Comparison of ENCODE assay signal across 10 cellular contexts in the genomic region with DNA sequence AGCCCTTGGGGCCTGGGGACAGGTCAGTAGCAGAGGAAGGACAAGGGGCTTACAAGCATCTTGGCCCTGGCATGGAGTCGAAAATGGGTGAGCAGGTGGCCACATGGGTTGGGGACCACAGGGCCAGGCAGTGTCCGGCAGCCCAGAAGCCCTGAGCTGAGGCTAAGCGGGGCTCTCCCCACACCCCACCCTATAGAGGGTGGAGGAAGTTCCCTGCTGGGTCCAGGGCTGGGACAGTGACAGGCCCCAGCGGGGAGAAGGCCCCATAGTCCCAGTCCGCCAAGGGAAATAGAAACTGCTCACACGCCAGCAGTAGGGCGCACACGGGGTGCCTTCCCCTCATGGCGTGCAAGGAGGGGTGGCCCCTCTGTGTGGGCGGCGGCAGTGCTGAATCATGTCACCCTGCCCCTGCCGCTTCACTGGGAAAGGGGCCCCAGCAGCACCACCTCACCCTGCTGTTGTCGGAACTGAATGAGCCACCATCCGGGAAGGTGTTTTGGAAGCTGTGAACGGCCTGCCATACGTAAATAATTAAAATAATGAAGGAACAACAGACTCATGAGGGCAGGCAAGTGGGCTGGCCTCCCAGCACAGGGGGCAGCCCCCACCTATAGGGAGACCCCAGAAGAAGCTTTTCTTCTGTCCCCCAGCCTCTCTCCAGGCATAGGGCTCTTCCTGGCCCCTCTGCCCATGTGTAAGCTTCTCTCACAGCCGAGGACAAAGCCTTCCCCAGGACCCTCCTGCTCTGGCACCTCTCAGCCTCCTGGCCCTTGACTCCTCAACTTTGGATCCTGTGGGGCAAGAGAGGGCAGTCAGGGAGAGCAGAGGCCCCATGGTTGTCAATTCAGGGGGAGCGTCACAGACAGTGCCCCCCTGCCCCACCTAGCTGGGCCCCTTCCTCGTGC. TPM values are rescaled to one million over a fixed set of nuclear protein-coding genes. Genes with fewer than 3 reads are reported as not detected.
A peak's percentile ranks its signal among the peaks of the same experiment; 100 is the strongest.
DNase-seq lines count a peak whose midpoint lies in the region; ATAC-seq and TF ChIP-seq lines count a peak whose summit lies in the region.
"Had no signal": no experiment of that assay in that cellular context is flagged by ENCODE, and none has a peak within 500 bp of the region (broad histone marks: within the 10 kb centered on the region; RNA-seq: fewer than 3 reads in every experiment).

No MANE protein-coding gene starts in this region.

- peaks cover 5% of the 10 kb centered on the region for H3K9me3 Mint-ChIP-seq in activated CD4-positive, alpha-beta T cell treated with anti-CD3 and anti-CD28 coated beads, Interleukin-2, amount 10 ng/mL, durations not matched to agents 7 days and 5 days
- H3K9me3 Mint-ChIP-seq in stimulated activated naive B cell treated with anti-CD40 and anti-IgM and Interleukin-4, amounts not matched to agents 10 μg/mL and 1 μg/mL and 100 μg/mL, for 72 hours: peaks cover 7% of the 10 kb centered on the region in 2 donors
- H3K9me3 Mint-ChIP-seq in progenitor cell of endocrine pancreas (ENCODE audit: low read depth): peaks cover 5% of the 10 kb centered on the region

- H3K9me3 ChIP-seq in tibial nerve: peaks cover 0 to 6% (median 0%) of the 10 kb centered on the region in 4 donors

- H3K4me1 Mint-ChIP-seq in activated CD4-positive, alpha-beta T cell treated with anti-CD3 and anti-CD28 coated beads, Interleukin-2, amount 10 ng/mL, durations not matched to agents 7 days and 5 days: peaks cover 73% of the 10 kb centered on the region
- H3K4me1 Mint-ChIP-seq in stimulated activated naive B cell treated with anti-CD40 and anti-IgM and Interleukin-4, amounts not matched to agents 10 μg/mL and 1 μg/mL and 100 μg/mL, for 72 hours: peaks cover 72 to 86% of the 10 kb centered on the region in 2 donors
- peaks cover 3% of the 10 kb centered on the region for H3K4me1 Mint-ChIP-seq in progenitor cell of endocrine pancreas (ENCODE audit: low read depth)

- ATAC-seq in HG03135 (IDR thresholded peaks at IDR 0.05; ENCODE audit: unreplicated experiment): peak; percentile 58
- peak; percentile 36 for ATAC-seq in foreskin keratinocyte
- ATAC-seq in stimulated activated naive B cell treated with anti-CD40 and anti-IgM and Interleukin-4, amounts not matched to agents 10 μg/mL and 1 μg/mL and 100 μg/mL, for 72 hours (replicated peaks): peak; percentile 82 to 83

- WGBS in tibial nerve, 2 donors: 61 to 69% methylated on average over 9 to 18 of the region's 19 CpGs

- CTCF ChIA-PET in activated CD4-positive, alpha-beta T cell treated with anti-CD3 and anti-CD28 coated beads, Interleukin-2, amount 10 ng/mL, durations not matched to agents 7 days and 5 days (lab: Charles Lee): interaction anchor here (1.3 to 1.8 kb wide), 4 partner anchors 16 to 41 kb away, joined by 3 to 13 read pairs (median 7); no protein-coding TSS in a partner anchor

- DNase-seq in GM19238 (ENCODE audit: insufficient read length, low spot score) (peak; percentile 73), foreskin keratinocyte (no peak), tibial nerve (ENCODE audit: low spot score in 2 of 2) (no peak), progenitor cell of endocrine pancreas (ENCODE audit: low spot score, unreplicated experiment) (no peak), COLO668 (lab: John Stamatoyannopoulos, UW; ENCODE audit: unreplicated experiment) (no peak)
- DNase-seq in activated CD4-positive, alpha-beta T cell treated with anti-CD3 and anti-CD28 coated beads, Interleukin-2, amount 10 ng/mL, durations not matched to agents 7 days and 5 days: peak; percentile 69
- DNase-seq in stimulated activated naive B cell treated with anti-CD40 and anti-IgM and Interleukin-4, amounts not matched to agents 10 μg/mL and 1 μg/mL and 100 μg/mL, for 72 hours: peak; percentile 90

- H3K27me3 Mint-ChIP-seq in activated CD4-positive, alpha-beta T cell treated with anti-CD3 and anti-CD28 coated beads, Interleukin-2, amount 10 ng/mL, durations not matched to agents 7 days and 5 days: no peaks in the 10 kb centered on the region
- H3K27me3 Mint-ChIP-seq in stimulated activated naive B cell treated with anti-CD40 and anti-IgM and Interleukin-4, amounts not matched to agents 10 μg/mL and 1 μg/mL and 100 μg/mL, for 72 hours: no peaks in the 10 kb centered on the region
- peaks cover 14% of the 10 kb centered on the region for H3K27me3 Mint-ChIP-seq in progenitor cell of endocrine pancreas

- H3K36me3 ChIP-seq in tibial nerve: no peaks in the 10 kb centered on the region

- TF ChIP-seq EP300 in tibial nerve (IDR thresholded peaks at IDR 0.05): no peak

- no peak for TF ChIP-seq CTCF in foreskin keratinocyte (conservative IDR thresholded peaks at IDR 0.05)
- no peak for TF ChIP-seq CTCF in tibial nerve (IDR thresholded peaks at IDR 0.05)
- TF ChIP-seq CTCF in progenitor cell of endocrine pancreas (IDR thresholded peaks at IDR 0.05; ENCODE audit: unreplicated experiment): no peak

- peak overlapping the region; percentile 84 for H3K27ac Mint-ChIP-seq in activated CD4-positive, alpha-beta T cell treated with anti-CD3 and anti-CD28 coated beads, Interleukin-2, amount 10 ng/mL, durations not matched to agents 7 days and 5 days
- peak overlapping the region; percentile 98 for H3K27ac Mint-ChIP-seq in stimulated activated naive B cell treated with anti-CD40 and anti-IgM and Interleukin-4, amounts not matched to agents 10 μg/mL and 1 μg/mL and 100 μg/mL, for 72 hours
- no peak overlapping the region for H3K27ac Mint-ChIP-seq in progenitor cell of endocrine pancreas

- TF ChIP-seq POLR2A in tibial nerve (IDR thresholded peaks at IDR 0.05): no peak

- peaks cover 37% of the 10 kb centered on the region for H3K27me3 ChIP-seq in foreskin keratinocyte
- no peaks in the 10 kb centered on the region for H3K27me3 ChIP-seq in tibial nerve

- no peak overlapping the region for H3K4me3 ChIP-seq in tibial nerve

- H3K36me3 Mint-ChIP-seq in activated CD4-positive, alpha-beta T cell treated with anti-CD3 and anti-CD28 coated beads, Interleukin-2, amount 10 ng/mL, durations not matched to agents 7 days and 5 days (ENCODE audit: low read depth): peaks cover 5% of the 10 kb centered on the region
- peaks cover 2 to 15% of the 10 kb centered on the region in 2 donors for H3K36me3 Mint-ChIP-seq in stimulated activated naive B cell treated with anti-CD40 and anti-IgM and Interleukin-4, amounts not matched to agents 10 μg/mL and 1 μg/mL and 100 μg/mL, for 72 hours
- no peaks in the 10 kb centered on the region for H3K36me3 Mint-ChIP-seq in progenitor cell of endocrine pancreas (ENCODE audit: insufficient read depth)

- H3K4me1 ChIP-seq in foreskin keratinocyte (no peaks in the 10 kb centered on the region), tibial nerve (peaks cover 0 to 9% (median 0%) of the 10 kb centered on the region in 4 donors)

- H3K27ac ChIP-seq in foreskin keratinocyte (no peak overlapping the region), tibial nerve (peak overlapping the region in 1 of 4 donors; percentile 22)

- POLR2A ChIA-PET in activated CD4-positive, alpha-beta T cell treated with anti-CD3 and anti-CD28 coated beads, Interleukin-2, amount 10 ng/mL, durations not matched to agents 7 days and 5 days (lab: Charles Lee): interaction anchor here (1.1 kb wide), 1 partner anchor 13 kb away, joined by 3 read pairs; the partner anchor contains the start of gene DUSP2

- H3K4me3 Mint-ChIP-seq in activated CD4-positive, alpha-beta T cell treated with anti-CD3 and anti-CD28 coated beads, Interleukin-2, amount 10 ng/mL, durations not matched to agents 7 days and 5 days: no peak overlapping the region
- peak overlapping the region; percentile 87 to 93 for H3K4me3 Mint-ChIP-seq in stimulated activated naive B cell treated with anti-CD40 and anti-IgM and Interleukin-4, amounts not matched to agents 10 μg/mL and 1 μg/mL and 100 μg/mL, for 72 hours
- no peak overlapping the region for H3K4me3 Mint-ChIP-seq in progenitor cell of endocrine pancreas (ENCODE audit: low read depth)

RNA-seq across cellular contexts. Expression of gene DUSP2, which starts 12.7 kb away (rescaled TPM):
- total RNA-seq in activated CD4-positive, alpha-beta T cell treated with anti-CD3 and anti-CD28 coated beads, Interleukin-2, amount 10 ng/mL, durations not matched to agents 7 days and 5 days: 10 to 100 TPM; 11.9 to 14.2 TPM
- total RNA-seq in foreskin keratinocyte: 1.9 and 2.6 TPM in 2 replicates
- 2.5 and 2.8 TPM in 2 replicates for polyA plus RNA-seq in foreskin keratinocyte
- total RNA-seq in tibial nerve: 10 to 100 TPM; 14.0 to 21.1 (median 15.6) TPM
- total RNA-seq in progenitor cell of endocrine pancreas: 0.64 and 0.93 TPM in 2 replicates

RNA-seq across cellular contexts. Expression of gene ASTL, which starts 19.6 kb away (rescaled TPM):
- under 1 TPM in 1 of 2 experiments, not detected in 1; 0.22 TPM for total RNA-seq in activated CD4-positive, alpha-beta T cell treated with anti-CD3 and anti-CD28 coated beads, Interleukin-2, amount 10 ng/mL, durations not matched to agents 7 days and 5 days
- not detected in 2 replicates for total RNA-seq in foreskin keratinocyte
- polyA plus RNA-seq in foreskin keratinocyte: not detected in 2 replicates
- under 1 TPM in 1 of 4 donors, not detected in 3; 0.60 TPM for total RNA-seq in tibial nerve
- 0.29 TPM in 1 of 2 replicates, not detected in the other for total RNA-seq in progenitor cell of endocrine pancreas
- total RNA-seq: RPMI7951 had no signal
- polyA plus RNA-seq: keratinocyte had no signal

RNA-seq across cellular contexts. Expression of gene ADRA2B, which starts 41.5 kb away (rescaled TPM):
- under 1 TPM in 1 of 2 experiments, not detected in 1; 0.06 TPM for total RNA-seq in activated CD4-positive, alpha-beta T cell treated with anti-CD3 and anti-CD28 coated beads, Interleukin-2, amount 10 ng/mL, durations not matched to agents 7 days and 5 days
- total RNA-seq in foreskin keratinocyte: 0.03 and 0.04 TPM in 2 replicates
- polyA plus RNA-seq in foreskin keratinocyte: 0.01 and 0.04 TPM in 2 replicates
- 1 to 10 TPM; 2.1 to 5.0 (median 4.7) TPM for total RNA-seq in tibial nerve
- total RNA-seq in progenitor cell of endocrine pancreas: 0.69 and 0.91 TPM in 2 replicates
- total RNA-seq: RPMI7951 had no signal
- polyA plus RNA-seq: keratinocyte had no signal

RNA-seq across cellular contexts. Expression of gene STARD7, which starts 50.7 kb away (rescaled TPM):
- 100 to 1,000 TPM; 126 to 128 TPM for total RNA-seq in activated CD4-positive, alpha-beta T cell treated with anti-CD3 and anti-CD28 coated beads, Interleukin-2, amount 10 ng/mL, durations not matched to agents 7 days and 5 days
- total RNA-seq in foreskin keratinocyte (110 and 120 TPM in 2 replicates), tibial nerve (100 to 1,000 TPM in 1 of 4 donors, 10 to 100 TPM in 3; 77.3 to 111 (median 85.0) TPM), progenitor cell of endocrine pancreas (117 and 118 TPM in 2 replicates)
- polyA plus RNA-seq in foreskin keratinocyte: 48.3 and 62.2 TPM in 2 replicates

Comparison
In these comparisons a context has a peak if more than half of its experiments do, and no peak if none do; other contexts are left out.
1. DNase-seq: peak in GM19238 (single experiment), activated CD4-positive, alpha-beta T cell treated with anti-CD3 and anti-CD28 coated beads, Interleukin-2, amount 10 ng/mL, durations not matched to agents 7 days and 5 days (single experiment) and stimulated activated naive B cell treated with anti-CD40 and anti-IgM and Interleukin-4, amounts not matched to agents 10 μg/mL and 1 μg/mL and 100 μg/mL, for 72 hours (single experiment); none in foreskin keratinocyte (0 of 2), tibial nerve (0 of 2), progenitor cell of endocrine pancreas (single experiment) and COLO668 (single experiment).
2. H3K4me3 Mint-ChIP-seq: peak in stimulated activated naive B cell treated with anti-CD40 and anti-IgM and Interleukin-4, amounts not matched to agents 10 μg/mL and 1 μg/mL and 100 μg/mL, for 72 hours (2 of 2); none in activated CD4-positive, alpha-beta T cell treated with anti-CD3 and anti-CD28 coated beads, Interleukin-2, amount 10 ng/mL, durations not matched to agents 7 days and 5 days (single experiment) and progenitor cell of endocrine pancreas (single experiment).
3. Peak in every context shown above with its lines, with median percentiles within 50 percentile points of each other: ATAC-seq.